19 cellular contexts compared by ENCODE assay signal in genomic region chr3:170840291-170840859, GRCh38. TPM values are rescaled to one million over a fixed set of nuclear protein-coding genes. Genes with fewer than 3 reads are reported as not detected.
DNase-seq lines count a peak whose midpoint lies in the region; ATAC-seq and TF ChIP-seq lines count a peak whose summit lies in the region.
"Had no signal": no experiment of that assay in that cellular context is flagged by ENCODE, and none has a peak within 500 bp of the region (broad histone marks: within the 10 kb centered on the region; RNA-seq: fewer than 3 reads in every experiment).

No MANE protein-coding gene starts in this region.

- no peak for ATAC-seq in HG03378 (IDR thresholded peaks at IDR 0.05; ENCODE audit: unreplicated experiment)
- ATAC-seq: activated CD4-positive, alpha-beta T cell treated with anti-CD3 and anti-CD28 coated beads for 36 hours; stimulated activated naive CD8-positive, alpha-beta T cell treated with anti-CD3 and anti-CD28 coated beads, Interleukin-15, Interleukin-2, amounts not matched to agents 100 U/mL and 50 U/mL, for 24 hours had no signal

- H3K4me3 ChIP-seq in foreskin fibroblast (ENCODE audit: low read depth in 1 of 2, low read length in 2 of 2), result no peak overlapping the region
- H3K4me3 ChIP-seq: lung, ovary, transverse colon had no signal

- H3K4me3 Mint-ChIP-seq in type B pancreatic cell, result no peak overlapping the region
- H3K4me3 Mint-ChIP-seq: activated CD4-positive, alpha-beta T cell treated with anti-CD3 and anti-CD28 coated beads for 36 hours had no signal

- peak overlapping the region; percentile 36 for H3K27ac Mint-ChIP-seq in type B pancreatic cell
- H3K27ac Mint-ChIP-seq: activated CD4-positive, alpha-beta T cell treated with anti-CD3 and anti-CD28 coated beads for 36 hours; activated T-helper 2 cell treated with anti-CD3 and anti-CD28 coated beads, Interferon-gamma antibody, Interleukin-2, Interleukin-4, amounts not matched to agents 10 μg/mL and 5 μg/mL and 100 μg/mL, durations not matched to agents 14 hours and 24 hours and 36 hours had no signal

- DNase-seq in DMS 273 (lab: John Stamatoyannopoulos, UW; ENCODE audit: unreplicated experiment) (peak; percentile 23), DMS 273 treated with DMSO at 0.1 percent for 48 hours (lab: John Stamatoyannopoulos, UW) (no peak), astrocyte of the hippocampus (ENCODE audit: low read depth, low spot score) (peak; percentile 5), foreskin fibroblast (peak; percentile 39 to 61), type B pancreatic cell (ENCODE audit: extremely low spot score, unreplicated experiment) (no peak), NCI-H2081 treated with DMSO at 0.1 percent for 48 hours (lab: John Stamatoyannopoulos, UW) (no peak)
- no peak for DNase-seq in activated CD4-positive, alpha-beta T cell treated with anti-CD3 and anti-CD28 coated beads, Interleukin-2, amount 50 U/mL, for 48 hours
- DNase-seq: activated CD4-positive, alpha-beta T cell treated with anti-CD3 and anti-CD28 coated beads for 36 hours; C1 segment of cervical spinal cord; caudate nucleus; KBM-7; NCI-H187 treated with DMSO at 0.1 percent for 48 hours; NCI-H510A treated with DMSO at 0.1 percent for 48 hours; ovary; stimulated activated naive CD8-positive, alpha-beta T cell treated with anti-CD3 and anti-CD28 coated beads, Interleukin-15, Interleukin-2, amounts not matched to agents 100 U/mL and 50 U/mL, for 24 hours; transverse colon had no signal

- no peaks in the 10 kb centered on the region for H3K36me3 Mint-ChIP-seq in type B pancreatic cell

- H3K9me3 Mint-ChIP-seq in type B pancreatic cell, result no peaks in the 10 kb centered on the region
- H3K9me3 Mint-ChIP-seq: activated T-helper 2 cell treated with anti-CD3 and anti-CD28 coated beads, Interferon-gamma antibody, Interleukin-2, Interleukin-4, amounts not matched to agents 10 μg/mL and 5 μg/mL and 100 μg/mL, durations not matched to agents 14 hours and 24 hours and 36 hours had no signal

- peaks cover 13% of the 10 kb centered on the region for H3K4me1 Mint-ChIP-seq in type B pancreatic cell (ENCODE audit: unreplicated experiment)
- H3K4me1 Mint-ChIP-seq: activated CD4-positive, alpha-beta T cell treated with anti-CD3 and anti-CD28 coated beads for 36 hours had no signal

- TF ChIP-seq CTCF in foreskin fibroblast (IDR thresholded peaks at IDR 0.05; ENCODE audit: low read depth, low read length) (no peak), type B pancreatic cell (conservative IDR thresholded peaks at IDR 0.05) (no peak)

- H3K27me3 Mint-ChIP-seq in type B pancreatic cell, result peaks cover 3% of the 10 kb centered on the region

RNA-seq across cellular contexts. Expression of gene RPL22L1, which starts 29.6 kb away (rescaled TPM):
- total RNA-seq in type B pancreatic cell (ENCODE audit: low replicate concordance), result 55.2 and 78.3 TPM in 2 replicates

Comparison
In these comparisons a context has a peak if more than half of its experiments do, and no peak if none do; other contexts are left out.
1. DNase-seq: peak in DMS 273 (single experiment), astrocyte of the hippocampus (single experiment) and foreskin fibroblast (2 of 2); none in DMS 273 treated with DMSO at 0.1 percent for 48 hours (single experiment), type B pancreatic cell (single experiment), NCI-H2081 treated with DMSO at 0.1 percent for 48 hours (single experiment) and activated CD4-positive, alpha-beta T cell treated with anti-CD3 and anti-CD28 coated beads, Interleukin-2, amount 50 U/mL, for 48 hours (0 of 2).